11 cellular contexts compared by ENCODE assay signal in the genomic region with DNA sequence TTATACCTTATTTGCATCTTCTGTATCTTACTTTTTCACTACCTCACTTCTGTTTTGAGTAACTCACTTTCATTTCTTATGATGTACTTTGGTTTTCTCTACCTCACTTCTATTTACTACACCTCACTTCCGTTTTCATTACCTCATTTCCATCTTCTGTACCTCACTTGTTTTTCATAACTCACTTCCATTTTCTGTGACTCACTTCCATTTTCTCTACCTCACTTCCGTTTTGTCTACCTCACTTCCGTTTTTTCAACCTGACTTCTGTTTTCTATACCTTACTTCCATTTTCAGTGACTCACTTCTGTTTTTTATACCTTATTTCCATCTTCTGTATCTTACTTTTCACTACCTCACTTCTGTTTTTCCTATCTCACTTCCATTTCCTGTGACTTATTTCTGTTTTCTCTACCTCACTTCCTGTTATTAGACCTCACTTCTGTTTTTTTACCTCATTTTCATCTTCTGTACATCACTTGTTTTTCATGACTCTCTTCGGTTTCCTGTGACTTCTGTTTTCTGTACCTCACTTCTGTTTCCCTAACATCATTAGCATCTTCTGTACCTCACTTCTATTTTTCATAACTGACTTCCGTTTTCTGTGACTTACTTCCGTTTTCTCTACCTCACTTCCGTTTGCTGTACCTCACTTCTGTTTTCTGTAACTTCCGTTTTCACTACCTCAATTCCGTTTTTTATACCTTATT.
DNase-seq lines count a peak whose midpoint lies in the region; ATAC-seq, FAIRE-seq and TF ChIP-seq lines count a peak whose summit lies in the region.
"Had no signal": no experiment of that assay in that cellular context is flagged by ENCODE, and none has a peak within 500 bp of the region (broad histone marks: within the 10 kb centered on the region; RNA-seq: fewer than 3 reads in every experiment).

No MANE protein-coding gene starts in this region.

- no peak for ATAC-seq in HepG2
- no peak for ATAC-seq in right lobe of liver
- no peak for ATAC-seq in GM12878
- no peak for ATAC-seq in HG03095 (IDR thresholded peaks at IDR 0.05; ENCODE audit: unreplicated experiment)

- H3K4me3 ChIP-seq in HepG2 (replicated peaks in 1 of 3; ENCODE audit: insufficient read depth in 1 of 3, low read depth in 2 of 3, low read length in 3 of 3) (no peak overlapping the region), right lobe of liver (no peak overlapping the region), Karpas-422 (ENCODE audit: low read length) (peak overlapping the region; percentile 21; the same call in 1 of the 2 replicates), GM12878 (0 out of 2 replicates have a peak overlapping the region, but pooled peaks have one; percentile 1), SK-N-SH (ENCODE audit: low read depth in 2 of 2, low read length in 1 of 2) (no peak overlapping the region)

- H3K4me1 ChIP-seq in HepG2 (ENCODE audit: insufficient read depth, low read length) = no peaks in the 10 kb centered on the region
- H3K4me1 ChIP-seq in right lobe of liver = no peaks in the 10 kb centered on the region
- H3K4me1 ChIP-seq in Karpas-422 (ENCODE audit: low read length) = no peaks in the 10 kb centered on the region
- H3K4me1 ChIP-seq in GM12878 (ENCODE audit: control insufficient read depth, insufficient read depth, low read length) = no peaks in the 10 kb centered on the region
- H3K4me1 ChIP-seq in SK-N-SH (ENCODE audit: control insufficient read depth in 1 of 2, insufficient read depth in 2 of 2, low read depth in 1 of 2, low read length in 1 of 2) = peaks cover 0 to 6% of the 10 kb centered on the region in 2 experiments; a peak in 2 of 4 replicates

- POLR2A ChIA-PET in HepG2 (lab: Yijun Ruan, JAX) (no interaction called here), GM12878 (lab: Charles Lee) (no interaction called here), SK-N-SH (lab: Yijun Ruan, JAX) (no interaction called here)

- SMC1A ChIA-PET in GM12878 (lab: Charles Lee; ENCODE audit: uncharacterized antibody, unreplicated experiment) = no interaction called here

- H3K4me2 ChIP-seq in HepG2 (ENCODE audit: low read depth, low read length) (no peak overlapping the region), Karpas-422 (ENCODE audit: low read depth, low read length, poor library complexity, severe bottlenecking) (no peak overlapping the region), GM12878 (ENCODE audit: control insufficient read depth, insufficient read depth) (no peak overlapping the region), SK-N-SH (no peak overlapping the region)

- DNase-seq in HepG2 (ENCODE audit: low spot score) (no peak), right lobe of liver (no peak), Karpas-422 (peak; percentile 52), GM12878 (ENCODE audit: low read depth, low spot score) (no peak), SK-N-SH (no peak), NCI-H187 (lab: John Stamatoyannopoulos, UW) (no peak)
- DNase-seq: H9, NCI-H1105 treated with DMSO at 0.1 percent for 48 hours, NCI-H2029 treated with DMSO at 0.1 percent for 48 hours, NCI-H510A treated with DMSO at 0.1 percent for 48 hours had no signal

- H3K27ac ChIP-seq in HepG2 (ENCODE audit: extremely low read length, insufficient read depth, low read length) (no peak overlapping the region), right lobe of liver (no peak overlapping the region), Karpas-422 (ENCODE audit: low read length) (peak overlapping the region; percentile 62), GM12878 (ENCODE audit: control insufficient read depth, insufficient read depth) (no peak overlapping the region), SK-N-SH (ENCODE audit: low read depth in 2 of 2, low read length in 1 of 2) (no peak overlapping the region)

- TF ChIP-seq RAD21 in HepG2 (CRISPR knock-in tag; IDR thresholded peaks at IDR 0.05) (no peak), GM12878 (IDR thresholded peaks at IDR 0.05; ENCODE audit: insufficient read depth, low read depth, low read length) (no peak), SK-N-SH (IDR thresholded peaks at IDR 0.05; ENCODE audit: low read length) (no peak)

- intact Hi-C loops in HepG2 (cut with micrococcal nuclease; ENCODE audit: unreplicated experiment) (no loop called here), right lobe of liver (cut with DNase I) (no loop called here), GM12878 (cut with micrococcal nuclease; ENCODE audit: unreplicated experiment) (no loop called here)

- H3K9me2 ChIP-seq in Karpas-422 (replicated peaks; ENCODE audit: insufficient read depth, low read length) (no peaks in the 10 kb centered on the region), SK-N-SH (no peaks in the 10 kb centered on the region)

- H3K36me3 ChIP-seq in HepG2 (replicated peaks in 1 of 2; ENCODE audit: control insufficient read depth in 1 of 2, insufficient read depth in 2 of 2, low read length in 2 of 2) = no peaks in the 10 kb centered on the region
- H3K36me3 ChIP-seq in right lobe of liver = no peaks in the 10 kb centered on the region
- no peaks in the 10 kb centered on the region for H3K36me3 ChIP-seq in Karpas-422 (ENCODE audit: insufficient read depth, low read length)
- H3K36me3 ChIP-seq in GM12878 (ENCODE audit: control insufficient read depth in 2 of 2, insufficient read depth in 2 of 2, low read length in 1 of 2) = no peaks in the 10 kb centered on the region
- H3K36me3 ChIP-seq in SK-N-SH (replicated peaks in 1 of 2; ENCODE audit: control insufficient read depth in 1 of 2, insufficient read depth in 2 of 2, low read length in 1 of 2) = no peaks in the 10 kb centered on the region

- TF ChIP-seq EP300 in HepG2 (IDR thresholded peaks at IDR 0.05; ENCODE audit: low read depth in 2 of 2, low read length in 2 of 2) (no peak), HepG2 (CRISPR knock-in tag; IDR thresholded peaks at IDR 0.05; ENCODE audit: borderline replicate concordance) (no peak), GM12878 (IDR thresholded peaks at IDR 0.05; ENCODE audit: borderline replicate concordance in 1 of 2, control insufficient read depth in 1 of 2, low read depth in 2 of 2, low read length in 2 of 2) (no peak), SK-N-SH (IDR thresholded peaks at IDR 0.05; ENCODE audit: borderline replicate concordance in 1 of 2, low read depth in 1 of 2, low read length in 1 of 2) (no peak)

- H2AFZ ChIP-seq in HepG2 (ENCODE audit: low read length) (no peak overlapping the region), Karpas-422 (ENCODE audit: low read length) (no peak overlapping the region), GM12878 (ENCODE audit: control insufficient read depth, low read depth, low read length) (no peak overlapping the region), SK-N-SH (ENCODE audit: low read depth) (no peak overlapping the region)

- TF ChIP-seq POLR2A in HepG2 (IDR thresholded peaks at IDR 0.05; ENCODE audit: insufficient read depth in 1 of 2, low read depth in 2 of 2, low read length in 2 of 2) (no peak), right lobe of liver (IDR thresholded peaks at IDR 0.05) (no peak), GM12878 (IDR thresholded peaks at IDR 0.05; ENCODE audit: low read depth, low read length) (no peak)

- TF ChIP-seq CTCF in HepG2 (CRISPR knock-in tag; IDR thresholded peaks at IDR 0.05) = no peak
- TF ChIP-seq CTCF in right lobe of liver (IDR thresholded peaks at IDR 0.05) = no peak
- TF ChIP-seq CTCF in GM12878 (IDR thresholded peaks at IDR 0.05 in 2 of 3, conservative IDR thresholded peaks at IDR 0.05 in 1 of 3; ENCODE audit: control insufficient read depth in 2 of 3, extremely low read depth in 1 of 3, insufficient read depth in 1 of 3, low read depth in 3 of 3, low read length in 3 of 3) = no peak
- TF ChIP-seq CTCF in SK-N-SH (IDR thresholded peaks at IDR 0.05) = no peak

- BruUV-seq in HepG2 (replicated peaks; lab: Mats Ljungman, UMichigan) (no TSS peak), GM12878 (replicated peaks; lab: Mats Ljungman, UMichigan) (no TSS peak)

- no peaks in the 10 kb centered on the region for H3K79me2 ChIP-seq in HepG2 (ENCODE audit: insufficient read depth, low read length)
- H3K79me2 ChIP-seq in Karpas-422 (ENCODE audit: low read length) = no peaks in the 10 kb centered on the region
- no peaks in the 10 kb centered on the region for H3K79me2 ChIP-seq in GM12878 (ENCODE audit: control insufficient read depth, insufficient read depth, low read length)
- no peaks in the 10 kb centered on the region for H3K79me2 ChIP-seq in SK-N-SH (ENCODE audit: insufficient read depth)

- H3K27me3 ChIP-seq in HepG2 (ENCODE audit: control insufficient read depth in 1 of 2, insufficient read depth in 2 of 2, low read length in 2 of 2) (no peaks in the 10 kb centered on the region), right lobe of liver (no peaks in the 10 kb centered on the region), Karpas-422 (ENCODE audit: low read length) (no peaks in the 10 kb centered on the region), GM12878 (replicated peaks in 1 of 2; ENCODE audit: control insufficient read depth in 2 of 2, insufficient read depth in 2 of 2, low read length in 1 of 2) (no peaks in the 10 kb centered on the region), SK-N-SH (ENCODE audit: insufficient read depth) (no peaks in the 10 kb centered on the region)

- WGBS in HepG2 (ENCODE audit: low lambda C conversion rate) = 10% methylated on average over 9 of the region's 9 CpGs
- WGBS in right lobe of liver (ENCODE audit: insufficient coverage, low coverage, low lambda C conversion rate, missing lambda C conversion rate) = 54% methylated on average over 9 of the region's 9 CpGs
- WGBS in GM12878 (ENCODE audit: insufficient coverage, insufficient replicate concordance, low lambda C conversion rate, missing lambda C conversion rate) = 6% methylated on average over 9 of the region's 9 CpGs
- 89% methylated on average over 9 of the region's 9 CpGs for WGBS in SK-N-SH (ENCODE audit: low lambda C conversion rate)

- RAD21 ChIA-PET in GM12878 (lab: Charles Lee; ENCODE audit: unreplicated experiment) = no interaction called here

- H4K20me1 ChIP-seq in HepG2 (ENCODE audit: insufficient read depth, low read length) (no peaks in the 10 kb centered on the region), Karpas-422 (ENCODE audit: insufficient read depth, low read depth, low read length) (no peaks in the 10 kb centered on the region), GM12878 (ENCODE audit: control insufficient read depth, insufficient read depth) (no peaks in the 10 kb centered on the region), SK-N-SH (ENCODE audit: insufficient read depth) (no peaks in the 10 kb centered on the region)

- FAIRE-seq in HepG2 (lab: Jason Lieb, UNC) = no peak
- no peak for FAIRE-seq in GM12878 (lab: Jason Lieb, UNC)

- in situ Hi-C loops in HepG2 (cut with HindIII; ENCODE audit: extremely low pct_ligation_motif_present, low pct_unique_long_range_greater_than_20kb) (no loop called here), GM12878 (cut with MboI) (no loop called here)

- H3K9ac ChIP-seq in HepG2 (ENCODE audit: insufficient read depth, low read depth, low read length) = no peak overlapping the region
- H3K9ac ChIP-seq in Karpas-422 (ENCODE audit: low read length) = no peak overlapping the region
- no peak overlapping the region for H3K9ac ChIP-seq in GM12878 (ENCODE audit: control insufficient read depth, insufficient read depth, low read length)
- H3K9ac ChIP-seq in SK-N-SH = no peak overlapping the region

- CTCF ChIA-PET in HepG2 (lab: Yijun Ruan, JAX; ENCODE audit: low intra/inter-chr PET ratio, low total read pairs) (no interaction called here), GM12878 (lab: Yijun Ruan, JAX) (no interaction called here), SK-N-SH (lab: Yijun Ruan, JAX) (no interaction called here)

- H3F3A ChIP-seq in SK-N-SH (replicated peaks; ENCODE audit: insufficient read depth) = no peaks in the 10 kb centered on the region

- H3K9me3 ChIP-seq in HepG2 (ENCODE audit: low read length) (peaks cover 34% of the 10 kb centered on the region), right lobe of liver (no peaks in the 10 kb centered on the region), Karpas-422 (ENCODE audit: low read length) (peaks cover 42% of the 10 kb centered on the region), GM12878 (replicated peaks; ENCODE audit: control insufficient read depth, insufficient read depth, low read length) (peaks cover 12% of the 10 kb centered on the region), SK-N-SH (no peaks in the 10 kb centered on the region)

Comparison
In these comparisons a context has a peak if more than half of its experiments do, and no peak if none do; other contexts are left out.
1. H3K4me3 ChIP-seq: peak in Karpas-422 (single experiment) and GM12878 (single experiment); none in HepG2 (0 of 3), right lobe of liver (0 of 3) and SK-N-SH (0 of 2).